Comparison of ENCODE assay signal across 11 cellular contexts in genomic region chr7:117024811-117025210, GRCh38.
"Had no signal": no experiment of that assay in that cellular context is flagged by ENCODE, and none has a peak within 500 bp of the region (broad histone marks: within the 10 kb centered on the region; RNA-seq: fewer than 3 reads in every experiment).

No MANE protein-coding gene starts in this region.

- H3K36me3 Mint-ChIP-seq: activated CD4-positive, alpha-beta memory T cell treated with anti-CD3 and anti-CD28 coated beads for 36 hours; memory B cell had no signal

- DNase-seq: activated CD4-positive, alpha-beta memory T cell treated with anti-CD3 and anti-CD28 coated beads for 36 hours; activated naive CD4-positive, alpha-beta T cell treated with Interleukin-2 at 50 U/mL for 16 hours; activated T-cell treated with anti-CD3 and anti-CD28 coated beads, Interleukin-2, amount 50 U/mL, for 1 hour; effector CD4-positive, alpha-beta T cell; stomach; upper lobe of left lung had no signal

- H3K9me3 Mint-ChIP-seq: activated CD4-positive, alpha-beta memory T cell treated with anti-CD3 and anti-CD28 coated beads for 36 hours; activated T-helper 2 cell treated with anti-CD3 and anti-CD28 coated beads, Interferon-gamma antibody, Interleukin-2, Interleukin-4, amounts not matched to agents 10 μg/mL and 5 μg/mL and 100 μg/mL, durations not matched to agents 14 hours and 24 hours and 36 hours; central memory CD8-positive, alpha-beta T cell; T-helper 1 cell treated with Interleukin-12 subunit alpha and Interleukin-12 subunit beta and Interleukin-4 antibody, amounts not matched to agents 30 μg/mL and 1 μg/mL, for 36 hours had no signal

- H3K4me3 Mint-ChIP-seq: activated CD4-positive, alpha-beta memory T cell treated with anti-CD3 and anti-CD28 coated beads for 36 hours; central memory CD8-positive, alpha-beta T cell; memory B cell; neural progenitor cell; T-helper 1 cell treated with Interleukin-12 subunit alpha and Interleukin-12 subunit beta and Interleukin-4 antibody, amounts not matched to agents 30 μg/mL and 1 μg/mL, for 36 hours had no signal

- H3K27ac Mint-ChIP-seq: activated CD4-positive, alpha-beta memory T cell treated with anti-CD3 and anti-CD28 coated beads for 36 hours; activated T-helper 2 cell treated with anti-CD3 and anti-CD28 coated beads, Interferon-gamma antibody, Interleukin-2, Interleukin-4, amounts not matched to agents 10 μg/mL and 5 μg/mL and 100 μg/mL, durations not matched to agents 14 hours and 24 hours and 36 hours; memory B cell; neural progenitor cell; T-helper 1 cell treated with Interleukin-12 subunit alpha and Interleukin-12 subunit beta and Interleukin-4 antibody, amounts not matched to agents 30 μg/mL and 1 μg/mL, for 36 hours had no signal

- H3K27me3 Mint-ChIP-seq: activated CD4-positive, alpha-beta memory T cell treated with anti-CD3 and anti-CD28 coated beads for 36 hours; central memory CD8-positive, alpha-beta T cell; memory B cell had no signal
